14 cellular contexts compared by ENCODE assay signal in the genomic region with DNA sequence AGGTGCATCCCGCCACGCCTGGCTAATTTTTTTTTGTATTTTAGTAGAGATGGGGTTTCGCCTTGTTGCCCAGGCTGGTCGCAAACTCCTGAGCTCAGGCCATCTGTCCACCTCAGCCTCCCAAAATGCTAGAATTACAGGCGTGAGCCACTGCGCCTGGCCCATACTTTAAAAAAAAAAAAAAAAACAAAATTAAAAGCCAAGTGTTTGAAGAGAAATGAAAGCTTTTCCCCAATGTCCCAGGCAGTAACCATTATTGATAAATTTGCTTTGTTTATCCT. TPM values are rescaled to one million over a fixed set of nuclear protein-coding genes. Genes with fewer than 3 reads are reported as not detected.
A peak's percentile ranks its signal among the peaks of the same experiment; 100 is the strongest.
DNase-seq lines count a peak whose midpoint lies in the region; ATAC-seq and TF ChIP-seq lines count a peak whose summit lies in the region.
"Had no signal": no experiment of that assay in that cellular context is flagged by ENCODE, and none has a peak within 500 bp of the region (broad histone marks: within the 10 kb centered on the region; RNA-seq: fewer than 3 reads in every experiment).

No MANE protein-coding gene starts in this region.

- TF ChIP-seq POLR2A in gastroesophageal sphincter (IDR thresholded peaks at IDR 0.05) (no peak), gastrocnemius medialis (IDR thresholded peaks at IDR 0.05) (no peak)

- POLR2A ChIA-PET in RWPE1 (lab: Yijun Ruan, JAX; ENCODE audit: low non-redundant PET) = interaction anchor here (0.6 kb wide), 1 partner anchor 1493 kb away, joined by 4 read pairs; no protein-coding TSS in a partner anchor

- 93 to 100% methylated on average over 3 to 6 of the region's 6 CpGs for WGBS in gastroesophageal sphincter (ENCODE audit: low coverage in 1 of 2), 2 donors

- H3K4me3 ChIP-seq in gastroesophageal sphincter (no peak overlapping the region), gastrocnemius medialis (no peak overlapping the region), coronary artery (no peak overlapping the region)

- H3K9me3 ChIP-seq in gastroesophageal sphincter (no peaks in the 10 kb centered on the region), gastrocnemius medialis (no peaks in the 10 kb centered on the region)
- H3K9me3 ChIP-seq: Peyer's patch had no signal

- intact Hi-C loops in gastrocnemius medialis (cut with DNase I; ENCODE audit: low total_unique reads) = loop anchor here (2.0 kb wide), 2 partner anchors 15 to 79 kb away; no protein-coding TSS in a partner anchor

- no peaks in the 10 kb centered on the region for H3K36me3 ChIP-seq in gastroesophageal sphincter
- H3K36me3 ChIP-seq in gastrocnemius medialis = no peaks in the 10 kb centered on the region
- H3K36me3 ChIP-seq: Peyer's patch had no signal

- no peaks in the 10 kb centered on the region for H3K27me3 ChIP-seq in gastroesophageal sphincter
- no peaks in the 10 kb centered on the region for H3K27me3 ChIP-seq in gastrocnemius medialis
- H3K27me3 ChIP-seq: Peyer's patch had no signal

- TF ChIP-seq EP300 in gastroesophageal sphincter (IDR thresholded peaks at IDR 0.05) = no peak

- in situ Hi-C loops in G401 (cut with HindIII; ENCODE audit: low sequenced_read_pairs) (no loop called here), gastrocnemius medialis (cut with MboI; ENCODE audit: low sequenced_read_pairs in 4 of 4) (no loop called here)

- CTCF ChIA-PET in RWPE1 (lab: Yijun Ruan, JAX) = interaction anchor here (0.7 to 0.8 kb wide), 3 partner anchors 67 to 995 kb away, joined by 3 to 9 read pairs (median 3); no protein-coding TSS in a partner anchor

- DNase-seq in G401 (ENCODE audit: low spot score) (peak; percentile 66), RWPE1 (ENCODE audit: low spot score) (no peak), gastrocnemius medialis (no peak), MV-4-11 (lab: John Stamatoyannopoulos, UW) (no peak), coronary artery (ENCODE audit: low spot score) (no peak), HCEC 1CT (no peak)
- DNase-seq: activated B cell treated with CpG ODN at 0.5 μM for 24 hours; activated CD8-positive, alpha-beta memory T cell treated with anti-CD3 and anti-CD28 coated beads for 24 hours; mesendoderm; T-cell had no signal

- H3K27ac ChIP-seq in RWPE1 (peak overlapping the region; percentile 83), gastroesophageal sphincter (peak overlapping the region; percentile 79 to 98 (median 80)), gastrocnemius medialis (peak overlapping the region; percentile 85 to 96 (median 92)), coronary artery (peak overlapping the region in 1 of 2 donors; percentile 71)

- TF ChIP-seq CTCF in RWPE1 (conservative IDR thresholded peaks at IDR 0.05; ENCODE audit: low read depth) (no peak), gastroesophageal sphincter (IDR thresholded peaks at IDR 0.05) (no peak), gastrocnemius medialis (IDR thresholded peaks at IDR 0.05 in 4 of 5, conservative IDR thresholded peaks at IDR 0.05 in 1 of 5) (no peak), coronary artery (IDR thresholded peaks at IDR 0.05) (no peak)

- ATAC-seq in gastroesophageal sphincter = no peak
- ATAC-seq in gastrocnemius medialis = no peak
- no peak for ATAC-seq in GM19035 (IDR thresholded peaks at IDR 0.05; ENCODE audit: unreplicated experiment)
- ATAC-seq: activated T-helper 17 cell treated with anti-CD3 and anti-CD28 coated beads, Interleukin-2, amount 50 U/mL, for 72 hours; T-cell had no signal

- H3K4me1 ChIP-seq in gastroesophageal sphincter (peaks cover 23 to 100% (median 77%) of the 10 kb centered on the region in 3 donors), gastrocnemius medialis (peaks cover 98 to 99% of the 10 kb centered on the region in 2 donors)

RNA-seq across cellular contexts. Expression of a gene that starts 9.5 kb away (rescaled TPM):
- total RNA-seq in G401 (2014; rRNA removed; shearing (Covaris generic)) = 48.4 and 51.2 TPM in 2 replicates
- total RNA-seq in gastroesophageal sphincter (100 to 1,000 TPM; 102 to 198 (median 108) TPM), gastrocnemius medialis (10 to 100 TPM; 29.9 to 41.6 (median 37.2) TPM)
